In the genomic region with DNA sequence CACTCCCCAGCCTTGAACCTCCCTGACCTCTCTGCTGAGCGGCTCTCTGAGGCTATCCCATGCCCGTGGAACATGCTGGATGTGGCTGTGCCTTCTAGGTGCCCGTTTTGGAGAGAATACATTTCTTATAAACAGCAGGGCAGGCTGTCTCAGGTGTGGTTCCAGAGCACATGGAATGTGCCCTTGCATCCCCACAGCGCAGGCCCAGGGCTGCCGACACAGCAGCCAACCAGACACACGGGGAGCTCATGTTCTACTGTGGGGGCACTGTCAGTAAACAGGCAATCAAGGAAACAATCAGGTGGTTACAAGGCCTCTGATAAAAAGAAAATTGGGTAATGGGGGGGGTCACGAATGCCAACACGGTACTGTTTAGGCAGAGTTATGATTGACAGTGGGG, we compare ENCODE assay signal across 30 cellular contexts. TPM values are rescaled to one million over a fixed set of nuclear protein-coding genes. Genes with fewer than 3 reads are reported as not detected.
"Had no signal": no experiment of that assay in that cellular context is flagged by ENCODE, and none has a peak within 500 bp of the region (broad histone marks: within the 10 kb centered on the region; RNA-seq: fewer than 3 reads in every experiment).

No MANE protein-coding gene starts in this region.

- H3K9me3 Mint-ChIP-seq: naive thymus-derived CD8-positive, alpha-beta T cell; nephron; neural crest cell; stimulated activated naive B cell treated with anti-CD40 and anti-IgM and Interleukin-4, amounts not matched to agents 10 μg/mL and 1 μg/mL and 100 μg/mL, for 72 hours had no signal

- H3K4me1 Mint-ChIP-seq: naive thymus-derived CD8-positive, alpha-beta T cell had no signal

- H3K4me3 ChIP-seq: hepatocyte, lower lobe of right lung, prostate gland, spleen, stomach, testis, thyroid gland, transverse colon, upper lobe of left lung, vagina had no signal

- H3K36me3 ChIP-seq: lower lobe of right lung, neutrophil, prostate gland, spleen, thyroid gland, transverse colon, upper lobe of left lung, vagina had no signal

- H3K4me3 Mint-ChIP-seq: naive thymus-derived CD8-positive, alpha-beta T cell; nephron; neural crest cell; stimulated activated naive B cell treated with anti-CD40 and anti-IgM and Interleukin-4, amounts not matched to agents 10 μg/mL and 1 μg/mL and 100 μg/mL, for 72 hours had no signal

- H3K9me3 ChIP-seq: lower lobe of right lung, neutrophil, prostate gland, spleen, stomach, testis, thyroid gland, transverse colon, upper lobe of left lung, vagina had no signal

- H3K4me1 ChIP-seq: lower lobe of right lung, prostate gland, testis, transverse colon had no signal

- H3K4me2 ChIP-seq: hepatocyte had no signal

- ATAC-seq: left cardiac atrium; left lobe of liver; left ventricle myocardium superior; lower lobe of right lung; naive thymus-derived CD8-positive, alpha-beta T cell; right cardiac atrium; sciatic nerve; stimulated activated naive B cell treated with anti-CD40 and anti-IgM and Interleukin-4, amounts not matched to agents 10 μg/mL and 1 μg/mL and 100 μg/mL, for 72 hours; stimulated activated naive CD8-positive, alpha-beta T cell treated with anti-CD3 and anti-CD28 coated beads, Interleukin-15, Interleukin-2, amounts not matched to agents 100 U/mL and 50 U/mL, for 24 hours had no signal

- H3K27me3 ChIP-seq: hepatocyte, neutrophil, stomach, testis, thyroid gland, transverse colon, upper lobe of left lung, vagina had no signal

- FAIRE-seq: small intestine had no signal

- H3K27ac Mint-ChIP-seq: naive thymus-derived CD8-positive, alpha-beta T cell; nephron had no signal

- DNase-seq: kidney glomerular epithelial cell; left cardiac atrium; left ventricle myocardium superior; lower lobe of right lung; mammary epithelial cell; mesenchymal stem cell; naive thymus-derived CD8-positive, alpha-beta T cell; occipital lobe; retina; right cardiac atrium; spleen; stimulated activated CD4-positive, alpha-beta T cell treated with anti-CD3 and anti-CD28 coated beads, Interleukin-2, amount 100 ng/mL, for 48 hours; stimulated activated CD4-positive, alpha-beta T cell treated with anti-CD3 and anti-CD28 coated beads, Interleukin-4, amount 100 ng/mL, for 4 hours; stimulated activated CD8-positive, alpha-beta memory T cell treated with anti-CD3 and anti-CD28 coated beads, Interleukin-4, amount 100 ng/mL, for 48 hours; stimulated activated naive B cell treated with anti-CD40 and anti-IgM and Interleukin-4, amounts not matched to agents 10 μg/mL and 1 μg/mL and 100 μg/mL, for 72 hours; stimulated activated naive CD8-positive, alpha-beta T cell treated with anti-CD3 and anti-CD28 coated beads, Interleukin-15, Interleukin-2, amounts not matched to agents 100 U/mL and 50 U/mL, for 24 hours; stomach; testis; thyroid gland; transverse colon; upper lobe of left lung had no signal

- H3K27ac ChIP-seq: hepatocyte, lower lobe of right lung, neutrophil, prostate gland, spleen, stomach, testis, thyroid gland, transverse colon, upper lobe of left lung, vagina had no signal

RNA-seq across cellular contexts. Expression of gene FOXC1, which starts 30.8 kb away (rescaled TPM):
- total RNA-seq: naive thymus-derived CD8-positive, alpha-beta T cell had no signal
- polyA plus RNA-seq: naive thymus-derived CD8-positive, alpha-beta T cell had no signal
